Comparison of ENCODE assay signal across 1 cellular context in the genomic region with DNA sequence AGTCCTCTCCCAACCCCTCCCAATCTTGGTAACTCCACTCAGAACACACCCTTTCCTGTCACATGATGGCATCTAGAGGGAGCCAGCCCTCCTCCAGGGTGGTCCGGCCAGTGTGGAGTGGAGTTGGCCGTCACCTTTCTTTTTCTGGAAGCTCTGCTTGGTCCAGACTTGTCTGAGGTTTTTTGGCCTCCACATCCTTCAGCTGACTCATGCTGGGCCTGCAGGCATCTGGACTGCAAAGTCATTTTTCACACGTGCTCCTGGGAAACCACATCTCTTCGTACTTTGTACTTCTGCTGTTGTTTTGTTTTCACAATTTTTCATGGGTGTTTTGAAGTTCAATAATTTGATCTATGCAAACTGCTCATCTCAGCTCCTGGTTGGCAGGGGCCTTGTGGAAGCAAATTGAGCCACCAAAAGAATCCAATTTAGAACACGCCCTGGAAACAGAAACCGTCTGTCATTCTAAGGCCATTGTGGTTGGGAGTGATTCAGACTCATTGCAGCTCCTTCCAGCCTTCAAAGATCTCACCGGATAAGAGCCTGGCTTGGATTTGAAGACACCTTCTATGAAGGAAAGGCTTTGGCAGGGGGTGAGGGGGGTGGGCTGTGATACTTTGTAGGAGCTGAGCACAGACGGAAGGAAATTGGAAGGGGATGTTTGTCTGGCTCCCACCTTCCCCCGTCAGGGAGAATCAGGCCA.
TF ChIP-seq lines count a peak whose summit lies in the region.

No MANE protein-coding gene starts in this region.

TF ChIP-seq in K562, 482 proteins besides CTCF, POLR2A, EP300 and RAD21 (continued from another document):
- TF ChIP-seq, protein P1, sequence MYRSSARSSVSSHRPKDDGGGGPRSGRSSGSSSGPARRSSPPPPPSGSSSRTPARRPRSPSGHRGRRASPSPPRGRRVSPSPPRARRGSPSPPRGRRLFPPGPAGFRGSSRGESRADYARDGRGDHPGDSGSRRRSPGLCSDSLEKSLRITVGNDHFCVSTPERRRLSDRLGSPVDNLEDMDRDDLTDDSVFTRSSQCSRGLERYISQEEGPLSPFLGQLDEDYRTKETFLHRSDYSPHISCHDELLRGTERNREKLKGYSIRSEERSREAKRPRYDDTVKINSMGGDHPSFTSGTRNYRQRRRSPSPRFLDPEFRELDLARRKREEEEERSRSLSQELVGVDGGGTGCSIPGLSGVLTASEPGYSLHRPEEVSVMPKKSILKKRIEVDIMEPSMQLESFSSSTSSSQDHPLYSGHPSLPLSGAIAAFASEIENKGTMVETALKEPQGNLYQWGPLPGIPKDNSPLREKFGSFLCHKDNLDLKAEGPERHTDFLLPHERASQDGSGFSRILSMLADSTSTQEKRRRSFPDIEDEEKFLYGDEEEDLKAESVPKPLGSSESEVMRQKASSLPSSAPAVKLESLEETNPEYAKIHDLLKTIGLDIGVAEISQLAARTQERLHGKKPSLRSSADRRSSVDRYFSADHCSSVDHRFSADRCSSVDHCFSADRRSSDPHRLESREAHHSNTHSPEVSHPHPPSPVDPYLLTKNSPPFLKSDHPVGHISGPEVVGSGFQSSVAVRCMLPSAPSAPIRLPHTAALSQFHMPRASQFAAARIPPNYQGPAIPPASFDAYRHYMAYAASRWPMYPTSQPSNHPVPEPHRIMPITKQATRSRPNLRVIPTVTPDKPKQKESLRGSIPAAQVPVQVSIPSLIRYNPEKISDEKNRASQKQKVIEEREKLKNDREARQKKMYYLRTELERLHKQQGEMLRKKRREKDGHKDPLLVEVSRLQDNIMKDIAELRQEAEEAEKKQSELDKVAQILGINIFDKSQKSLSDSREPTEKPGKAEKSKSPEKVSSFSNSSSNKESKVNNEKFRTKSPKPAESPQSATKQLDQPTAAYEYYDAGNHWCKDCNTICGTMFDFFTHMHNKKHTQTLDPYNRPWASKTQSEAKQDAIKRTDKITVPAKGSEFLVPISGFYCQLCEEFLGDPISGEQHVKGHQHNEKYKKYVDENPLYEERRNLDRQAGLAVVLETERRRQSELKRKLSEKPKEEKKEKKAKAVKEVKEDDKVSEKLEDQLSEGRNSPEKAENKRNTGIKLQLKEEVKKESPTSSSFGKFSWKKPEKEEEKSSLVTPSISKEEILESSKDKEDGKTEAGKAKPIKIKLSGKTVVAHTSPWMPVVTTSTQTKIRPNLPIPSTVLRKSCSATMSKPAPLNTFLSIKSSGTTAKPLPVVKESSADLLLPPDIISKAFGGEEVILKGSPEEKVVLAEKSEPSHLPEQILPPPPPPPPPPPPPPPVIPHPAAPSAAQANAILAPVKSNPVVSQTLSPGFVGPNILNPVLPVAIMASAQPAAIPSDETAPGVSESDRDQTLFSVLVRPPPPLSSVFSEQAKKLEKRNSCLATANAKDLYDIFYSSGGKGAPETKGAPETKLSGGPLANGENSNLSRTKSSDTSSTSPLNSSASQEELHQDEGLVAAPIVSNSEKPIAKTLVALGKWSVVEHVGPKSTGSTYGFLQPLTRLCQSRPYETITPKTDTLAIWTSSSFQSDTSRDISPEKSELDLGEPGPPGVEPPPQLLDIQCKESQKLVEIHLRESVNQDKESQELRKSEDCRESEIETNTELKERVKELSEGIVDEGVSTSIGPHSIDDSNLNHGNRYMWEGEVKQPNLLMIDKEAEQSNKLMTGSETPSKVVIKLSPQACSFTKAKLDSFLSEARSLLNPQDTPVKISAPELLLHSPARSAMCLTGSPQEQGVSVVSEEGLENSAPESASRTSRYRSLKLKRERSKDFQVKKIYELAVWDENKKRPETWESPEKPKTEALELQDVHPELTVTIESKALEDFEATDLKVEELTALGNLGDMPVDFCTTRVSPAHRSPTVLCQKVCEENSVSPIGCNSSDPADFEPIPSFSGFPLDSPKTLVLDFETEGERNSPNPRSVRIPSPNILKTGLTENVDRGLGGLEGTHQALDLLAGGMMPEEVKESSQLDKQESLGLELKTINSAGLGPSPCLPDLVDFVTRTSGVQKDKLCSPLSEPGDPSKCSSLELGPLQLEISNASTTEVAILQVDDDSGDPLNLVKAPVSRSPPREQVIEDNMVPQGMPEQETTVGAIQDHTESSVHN (IDR thresholded peaks at IDR 0.05; ENCODE audit: borderline replicate concordance in 1 of 2, low read depth in 1 of 2), result peak in 1 of 2 experiments; percentile 81; a peak in 2 of 4 replicates
- no peak for TF ChIP-seq MEF2D (tag; conservative IDR thresholded peaks at IDR 0.05; ENCODE audit: low read depth)
- TF ChIP-seq ARID2 (IDR thresholded peaks at IDR 0.05), result no peak
- TF ChIP-seq, protein P2, sequence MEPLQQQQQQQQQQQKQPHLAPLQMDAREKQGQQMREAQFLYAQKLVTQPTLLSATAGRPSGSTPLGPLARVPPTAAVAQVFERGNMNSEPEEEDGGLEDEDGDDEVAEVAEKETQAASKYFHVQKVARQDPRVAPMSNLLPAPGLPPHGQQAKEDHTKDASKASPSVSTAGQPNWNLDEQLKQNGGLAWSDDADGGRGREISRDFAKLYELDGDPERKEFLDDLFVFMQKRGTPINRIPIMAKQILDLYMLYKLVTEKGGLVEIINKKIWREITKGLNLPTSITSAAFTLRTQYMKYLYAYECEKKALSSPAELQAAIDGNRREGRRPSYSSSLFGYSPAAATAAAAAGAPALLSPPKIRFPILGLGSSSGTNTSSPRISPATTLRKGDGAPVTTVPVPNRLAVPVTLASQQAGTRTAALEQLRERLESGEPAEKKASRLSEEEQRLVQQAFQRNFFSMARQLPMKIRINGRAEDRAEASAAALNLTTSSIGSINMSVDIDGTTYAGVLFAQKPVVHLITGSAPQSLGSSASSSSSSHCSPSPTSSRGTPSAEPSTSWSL (CRISPR knock-in tag; IDR thresholded peaks at IDR 0.05; ENCODE audit: borderline replicate concordance), result no peak
- TF ChIP-seq, protein P3, sequence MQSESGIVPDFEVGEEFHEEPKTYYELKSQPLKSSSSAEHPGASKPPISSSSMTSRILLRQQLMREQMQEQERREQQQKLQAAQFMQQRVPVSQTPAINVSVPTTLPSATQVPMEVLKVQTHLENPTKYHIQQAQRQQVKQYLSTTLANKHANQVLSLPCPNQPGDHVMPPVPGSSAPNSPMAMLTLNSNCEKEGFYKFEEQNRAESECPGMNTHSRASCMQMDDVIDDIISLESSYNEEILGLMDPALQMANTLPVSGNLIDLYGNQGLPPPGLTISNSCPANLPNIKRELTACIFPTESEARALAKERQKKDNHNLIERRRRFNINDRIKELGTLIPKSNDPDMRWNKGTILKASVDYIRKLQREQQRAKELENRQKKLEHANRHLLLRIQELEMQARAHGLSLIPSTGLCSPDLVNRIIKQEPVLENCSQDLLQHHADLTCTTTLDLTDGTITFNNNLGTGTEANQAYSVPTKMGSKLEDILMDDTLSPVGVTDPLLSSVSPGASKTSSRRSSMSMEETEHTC (IDR thresholded peaks at IDR 0.05), result no peak
- no peak for TF ChIP-seq ZNF589 (CRISPR knock-in tag; IDR thresholded peaks at IDR 0.05; ENCODE audit: low read depth)
- TF ChIP-seq GATAD2A (IDR thresholded peaks at IDR 0.05), result 0 out of 2 replicates have a peak, but pooled peaks have one; percentile 37
- TF ChIP-seq ERF (CRISPR knock-in tag; IDR thresholded peaks at IDR 0.05), result no peak
- no peak for TF ChIP-seq ZNF134 (CRISPR knock-in tag; conservative IDR thresholded peaks at IDR 0.05)
- no peak for TF ChIP-seq SMAD1 (IDR thresholded peaks at IDR 0.05; ENCODE audit: low read depth, low read length, partially characterized antibody)
- TF ChIP-seq MYC (IDR thresholded peaks at IDR 0.05; ENCODE audit: low read depth, low read length), result peak; percentile 62
- TF ChIP-seq MYC (CRISPR knock-in tag; IDR thresholded peaks at IDR 0.05; ENCODE audit: borderline replicate concordance, low read depth), result no peak
- TF ChIP-seq EHMT2 (IDR thresholded peaks at IDR 0.05), result peak; percentile 57; the same call in 1 of the 2 replicates
- no peak for TF ChIP-seq NFATC3 (IDR thresholded peaks at IDR 0.05)
- TF ChIP-seq, protein P4, sequence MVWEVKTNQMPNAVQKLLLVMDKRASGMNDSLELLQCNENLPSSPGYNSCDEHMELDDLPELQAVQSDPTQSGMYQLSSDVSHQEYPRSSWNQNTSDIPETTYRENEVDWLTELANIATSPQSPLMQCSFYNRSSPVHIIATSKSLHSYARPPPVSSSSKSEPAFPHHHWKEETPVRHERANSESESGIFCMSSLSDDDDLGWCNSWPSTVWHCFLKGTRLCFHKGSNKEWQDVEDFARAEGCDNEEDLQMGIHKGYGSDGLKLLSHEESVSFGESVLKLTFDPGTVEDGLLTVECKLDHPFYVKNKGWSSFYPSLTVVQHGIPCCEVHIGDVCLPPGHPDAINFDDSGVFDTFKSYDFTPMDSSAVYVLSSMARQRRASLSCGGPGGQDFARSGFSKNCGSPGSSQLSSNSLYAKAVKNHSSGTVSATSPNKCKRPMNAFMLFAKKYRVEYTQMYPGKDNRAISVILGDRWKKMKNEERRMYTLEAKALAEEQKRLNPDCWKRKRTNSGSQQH (CRISPR knock-in tag; IDR thresholded peaks at IDR 0.05), result no peak
- peak; percentile 59; the same call in 1 of the 2 replicates for TF ChIP-seq ATF7 (IDR thresholded peaks at IDR 0.05)
- no peak for TF ChIP-seq ZEB2 (IDR thresholded peaks at IDR 0.05)
- no peak for TF ChIP-seq MXI1 (IDR thresholded peaks at IDR 0.05; ENCODE audit: low read depth, low read length)
- TF ChIP-seq DMBX1 (CRISPR knock-in tag; IDR thresholded peaks at IDR 0.05; ENCODE audit: borderline replicate concordance), result peak; percentile 36; the same call in 1 of the 2 replicates
- TF ChIP-seq RBM34 (IDR thresholded peaks at IDR 0.05; ENCODE audit: borderline replicate concordance, insufficient read depth, low read length), result no peak
- 0 out of 2 replicates have a peak, but pooled peaks have one; percentile 34 for TF ChIP-seq FOXP1 (CRISPR knock-in tag; IDR thresholded peaks at IDR 0.05)
- no peak for TF ChIP-seq CBX2 (IDR thresholded peaks at IDR 0.05; ENCODE audit: insufficient read depth, low read length, poor library complexity, severe bottlenecking)
- peak; percentile 93 for TF ChIP-seq ZNF316 (IDR thresholded peaks at IDR 0.05)
- TF ChIP-seq, protein P5, sequence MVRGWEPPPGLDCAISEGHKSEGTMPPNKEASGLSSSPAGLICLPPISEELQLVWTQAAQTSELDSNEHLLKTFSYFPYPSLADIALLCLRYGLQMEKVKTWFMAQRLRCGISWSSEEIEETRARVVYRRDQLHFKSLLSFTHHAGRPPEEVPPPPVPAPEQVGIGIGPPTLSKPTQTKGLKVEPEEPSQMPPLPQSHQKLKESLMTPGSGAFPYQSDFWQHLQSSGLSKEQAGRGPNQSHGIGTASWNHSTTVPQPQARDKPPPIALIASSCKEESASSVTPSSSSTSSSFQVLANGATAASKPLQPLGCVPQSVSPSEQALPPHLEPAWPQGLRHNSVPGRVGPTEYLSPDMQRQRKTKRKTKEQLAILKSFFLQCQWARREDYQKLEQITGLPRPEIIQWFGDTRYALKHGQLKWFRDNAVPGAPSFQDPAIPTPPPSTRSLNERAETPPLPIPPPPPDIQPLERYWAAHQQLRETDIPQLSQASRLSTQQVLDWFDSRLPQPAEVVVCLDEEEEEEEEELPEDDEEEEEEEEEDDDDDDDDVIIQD (CRISPR knock-in tag; IDR thresholded peaks at IDR 0.05), result no peak
- no peak for TF ChIP-seq ETV5 (CRISPR knock-in tag; IDR thresholded peaks at IDR 0.05; ENCODE audit: low read depth)
- no peak for TF ChIP-seq BCL6 (CRISPR knock-in tag; IDR thresholded peaks at IDR 0.05)
- TF ChIP-seq BRF1 (IDR thresholded peaks at IDR 0.05; ENCODE audit: borderline replicate concordance, extremely low read depth, insufficient read length), result no peak
- no peak for TF ChIP-seq PTBP1 (IDR thresholded peaks at IDR 0.05; ENCODE audit: low read depth, low read length)
- TF ChIP-seq, protein P6, sequence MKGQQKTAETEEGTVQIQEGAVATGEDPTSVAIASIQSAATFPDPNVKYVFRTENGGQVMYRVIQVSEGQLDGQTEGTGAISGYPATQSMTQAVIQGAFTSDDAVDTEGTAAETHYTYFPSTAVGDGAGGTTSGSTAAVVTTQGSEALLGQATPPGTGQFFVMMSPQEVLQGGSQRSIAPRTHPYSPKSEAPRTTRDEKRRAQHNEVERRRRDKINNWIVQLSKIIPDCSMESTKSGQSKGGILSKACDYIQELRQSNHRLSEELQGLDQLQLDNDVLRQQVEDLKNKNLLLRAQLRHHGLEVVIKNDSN (CRISPR knock-in tag; IDR thresholded peaks at IDR 0.05), result peak; percentile 70
- TF ChIP-seq SP2 (IDR thresholded peaks at IDR 0.05; ENCODE audit: extremely low read depth, low read depth, low read length, poor library complexity, severe bottlenecking), result no peak
- peak; percentile 63 for TF ChIP-seq GATA2 (CRISPR knock-in tag; IDR thresholded peaks at IDR 0.05)
- no peak for TF ChIP-seq ATF1 (CRISPR knock-in tag; IDR thresholded peaks at IDR 0.05)
- 0 out of 2 replicates have a peak, but pooled peaks have one; percentile 24 for TF ChIP-seq ATF1 (tag; IDR thresholded peaks at IDR 0.05)
- no peak for TF ChIP-seq ZBED1 (IDR thresholded peaks at IDR 0.05)
- TF ChIP-seq, protein P7, sequence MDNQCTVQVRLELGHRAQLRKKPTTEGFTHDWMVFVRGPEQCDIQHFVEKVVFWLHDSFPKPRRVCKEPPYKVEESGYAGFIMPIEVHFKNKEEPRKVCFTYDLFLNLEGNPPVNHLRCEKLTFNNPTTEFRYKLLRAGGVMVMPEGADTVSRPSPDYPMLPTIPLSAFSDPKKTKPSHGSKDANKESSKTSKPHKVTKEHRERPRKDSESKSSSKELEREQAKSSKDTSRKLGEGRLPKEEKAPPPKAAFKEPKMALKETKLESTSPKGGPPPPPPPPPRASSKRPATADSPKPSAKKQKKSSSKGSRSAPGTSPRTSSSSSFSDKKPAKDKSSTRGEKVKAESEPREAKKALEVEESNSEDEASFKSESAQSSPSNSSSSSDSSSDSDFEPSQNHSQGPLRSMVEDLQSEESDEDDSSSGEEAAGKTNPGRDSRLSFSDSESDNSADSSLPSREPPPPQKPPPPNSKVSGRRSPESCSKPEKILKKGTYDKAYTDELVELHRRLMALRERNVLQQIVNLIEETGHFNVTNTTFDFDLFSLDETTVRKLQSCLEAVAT (IDR thresholded peaks at IDR 0.05), result 0 out of 4 replicates have a peak, but pooled peaks of 1 of the 2 experiments have one; percentile 23
- no peak; a peak in 1 of 4 replicates for TF ChIP-seq HDAC1 (IDR thresholded peaks at IDR 0.05)
- peak; percentile 93 for TF ChIP-seq C11orf30 (IDR thresholded peaks at IDR 0.05; ENCODE audit: low read depth)
- TF ChIP-seq POLR3G (IDR thresholded peaks at IDR 0.05; ENCODE audit: extremely low read depth, insufficient read length, insufficient replicate concordance), result no peak
- TF ChIP-seq ZNF282 (CRISPR knock-in tag; IDR thresholded peaks at IDR 0.05), result no peak
